10 cellular contexts compared by ENCODE assay signal in genomic region chr11:34624069-34624468, GRCh38. TPM values are rescaled to one million over a fixed set of nuclear protein-coding genes. Genes with fewer than 3 reads are reported as not detected.
DNase-seq lines count a peak whose midpoint lies in the region; ATAC-seq and TF ChIP-seq lines count a peak whose summit lies in the region.
"Had no signal": no experiment of that assay in that cellular context is flagged by ENCODE, and none has a peak within 500 bp of the region (broad histone marks: within the 10 kb centered on the region; RNA-seq: fewer than 3 reads in every experiment).

No MANE protein-coding gene starts in this region.

- peak; percentile 78 for ATAC-seq in GM21447 (IDR thresholded peaks at IDR 0.05; ENCODE audit: unreplicated experiment)
- ATAC-seq in left colon: peak; percentile 55

- TF ChIP-seq CTCF in GM12864 (IDR thresholded peaks at IDR 0.05; ENCODE audit: low read depth, low read length, missing control alignments) (no peak), endothelial cell (IDR thresholded peaks at IDR 0.05; ENCODE audit: unreplicated experiment) (no peak)

- H3K4me3 Mint-ChIP-seq in endothelial cell (ENCODE audit: unreplicated experiment): no peak overlapping the region

- H3K36me3 Mint-ChIP-seq in endothelial cell (ENCODE audit: low read depth, unreplicated experiment): no peaks in the 10 kb centered on the region

- peak overlapping the region; percentile 5; the same call in 1 of the 2 replicates for H3K4me3 ChIP-seq in GM12864 (ENCODE audit: low read depth, low read length)

- H3K4me1 Mint-ChIP-seq in endothelial cell (ENCODE audit: unreplicated experiment): peaks cover 2% of the 10 kb centered on the region

- intact Hi-C loops in left colon (cut with DNase I, micrococcal nuclease): no loop called here

- H3K27ac Mint-ChIP-seq in endothelial cell (ENCODE audit: unreplicated experiment): no peak overlapping the region

- peaks cover 2% of the 10 kb centered on the region for H3K27me3 Mint-ChIP-seq in endothelial cell (ENCODE audit: unreplicated experiment)

- DNase-seq in GM12864 (ENCODE audit: low read depth) (peak; percentile 46), NCI-H2029 (lab: John Stamatoyannopoulos, UW) (peak; percentile 65), left colon (peak; percentile 73 to 81), NCI-H2171 (lab: John Stamatoyannopoulos, UW) (no peak), NCI-H510A (lab: John Stamatoyannopoulos, UW) (no peak), endothelial cell (ENCODE audit: low spot score) (no peak), HK-2 (ENCODE audit: unreplicated experiment) (no peak)
- DNase-seq: DND-41, midbrain had no signal

- H3K9me3 Mint-ChIP-seq in endothelial cell (ENCODE audit: unreplicated experiment): no peaks in the 10 kb centered on the region

RNA-seq across cellular contexts. Expression of gene EHF, which starts 3.2 kb away (rescaled TPM):
- total RNA-seq in left colon (100 to 1,000 TPM; 226 to 394 TPM), endothelial cell (ENCODE audit: unreplicated experiment) (not detected)

Comparison
In these comparisons a context has a peak if more than half of its experiments do, and no peak if none do; other contexts are left out.
1. DNase-seq: peak in GM12864 (single experiment), NCI-H2029 (single experiment) and left colon (2 of 2); none in NCI-H2171 (single experiment), NCI-H510A (single experiment), endothelial cell (single experiment) and HK-2 (single experiment).
2. RNA of gene EHF, which starts 3.2 kb away (total RNA-seq): 226 to 394 TPM in left colon; not detected in endothelial cell (single experiment); every median in the first group is over 100 times any median in the second.